In the genomic region with DNA sequence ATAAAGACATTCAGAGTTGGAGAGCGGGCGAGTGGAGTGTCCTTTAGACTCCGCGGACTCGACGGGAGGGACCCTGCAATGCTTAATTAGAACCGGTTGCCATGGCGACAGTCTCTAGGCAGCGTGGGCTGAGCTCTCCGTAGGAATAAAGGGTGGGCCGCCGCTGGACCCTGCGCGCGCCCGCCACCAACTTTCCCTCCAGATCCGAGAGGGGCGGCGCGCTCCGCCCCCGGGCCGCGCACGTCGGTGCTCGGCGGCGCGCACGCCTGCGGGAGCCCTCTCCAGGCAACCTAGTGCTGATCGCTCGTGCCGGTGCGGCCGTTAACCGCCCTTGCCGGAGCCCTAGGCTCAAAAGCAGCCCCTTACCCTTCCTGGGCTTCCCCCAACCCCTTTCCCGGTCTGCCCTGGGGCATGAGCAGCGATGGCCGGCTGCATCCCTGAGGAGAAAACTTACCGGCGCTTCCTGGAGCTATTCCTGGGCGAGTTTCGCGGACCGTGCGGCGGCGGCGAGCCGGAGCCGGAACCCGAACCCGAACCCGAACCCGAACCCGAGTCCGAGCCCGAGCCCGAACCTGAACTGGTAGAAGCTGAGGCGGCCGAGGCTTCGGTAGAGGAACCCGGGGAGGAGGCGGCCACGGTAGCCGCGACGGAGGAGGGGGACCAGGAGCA, we compare ENCODE assay signal across 8 cellular contexts. TPM values are rescaled to one million over a fixed set of nuclear protein-coding genes. Genes with fewer than 3 reads are reported as not detected.
DNase-seq lines count a peak whose midpoint lies in the region; ATAC-seq and TF ChIP-seq lines count a peak whose summit lies in the region.

A gene (plus strand): TSS at position 278 of the 669 bp plus-strand sequence.

- H3K36me3 ChIP-seq in hepatocyte (replicated peaks; ENCODE audit: insufficient read depth, low read depth) (no peaks in the 10 kb centered on the region), psoas muscle (ENCODE audit: insufficient read depth in 1 of 2, low read depth in 1 of 2) (no peaks in the 10 kb centered on the region)

- WGBS in hepatocyte (ENCODE audit: low lambda C conversion rate, missing lambda C conversion rate), result 1% methylated on average over 71 of the region's 71 CpGs
- 1% methylated on average over 64 to 71 of the region's 71 CpGs for WGBS in psoas muscle, 3 donors

- H3K9me3 ChIP-seq in hepatocyte (ENCODE audit: low read depth) (no peaks in the 10 kb centered on the region), psoas muscle (no peaks in the 10 kb centered on the region)

- TF ChIP-seq CTCF in GM10266 (IDR thresholded peaks at IDR 0.05; ENCODE audit: control insufficient read depth, insufficient read depth, low read depth, missing control alignments), result no peak
- TF ChIP-seq CTCF in hepatocyte (IDR thresholded peaks at IDR 0.05; ENCODE audit: poor library complexity), result no peak
- TF ChIP-seq CTCF in psoas muscle (IDR thresholded peaks at IDR 0.05), result no peak

- H4K20me1 ChIP-seq in hepatocyte (ENCODE audit: insufficient read depth, poor library complexity, severe bottlenecking), result no peaks in the 10 kb centered on the region

- H3K4me1 ChIP-seq in hepatocyte (ENCODE audit: insufficient read depth) (peaks cover 5% of the 10 kb centered on the region), psoas muscle (no peaks in the 10 kb centered on the region)

- H3K27me3 ChIP-seq in hepatocyte (peaks cover 65% of the 10 kb centered on the region), psoas muscle (ENCODE audit: insufficient read depth in 3 of 3, low read length in 2 of 3) (peaks cover 6 to 75% (median 19%) of the 10 kb centered on the region in 3 donors)

- DNase-seq in GM10266 (ENCODE audit: extremely low spot score) (peak; percentile 88), NCI-H1092 (lab: John Stamatoyannopoulos, UW) (peak; percentile 89), SKM-1 (lab: John Stamatoyannopoulos, UW; ENCODE audit: unreplicated experiment) (peak; percentile 42), amygdala (lab: John Stamatoyannopoulos, UW) (peak in 41 of 56 donors; percentile 12 to 77 (median 37)), hepatocyte (ENCODE audit: low spot score) (peak; percentile 76), psoas muscle (peak; percentile 32 to 55)

- H2AFZ ChIP-seq in hepatocyte, result peak within 1 kb of the TSS; percentile 94

- peak within 1 kb of the TSS; percentile 99 for H3K4me2 ChIP-seq in hepatocyte

- no peaks in the 10 kb centered on the region for H3K9me2 ChIP-seq in hepatocyte (replicated peaks; ENCODE audit: insufficient read depth)

- H3K27ac ChIP-seq in hepatocyte (no peak within 1 kb of the TSS), psoas muscle (no peak within 1 kb of the TSS)

- H3K4me3 ChIP-seq in hepatocyte, result peak within 1 kb of the TSS; percentile 79
- peak within 1 kb of the TSS; percentile 62 for H3K4me3 ChIP-seq in psoas muscle

- intact Hi-C loops in psoas muscle (cut with DNase I), result no loop called here

- ATAC-seq in psoas muscle, result peak in 1 of 4 donors; percentile 40
- no peak for ATAC-seq in GM18870 (IDR thresholded peaks at IDR 0.05; ENCODE audit: unreplicated experiment)
- no peak for ATAC-seq in HG02870 (IDR thresholded peaks at IDR 0.05; ENCODE audit: unreplicated experiment)

- H3K79me2 ChIP-seq in hepatocyte, result no peaks in the 10 kb centered on the region

RNA-seq across cellular contexts. Expression of the gene that starts here (rescaled TPM):
- total RNA-seq in hepatocyte, result 0.77 and 0.80 TPM in 2 replicates
- polyA plus RNA-seq in hepatocyte, result 0.42 TPM in 1 of 2 replicates, not detected in the other
- total RNA-seq in psoas muscle, result under 1 TPM in 2 of 4 donors, not detected in 2; 0.18 to 0.24 TPM
- under 1 TPM in 2 of 3 donors, not detected in 1; 0.01 to 0.03 TPM for polyA plus RNA-seq in psoas muscle

Comparison
In these comparisons a context has a peak if more than half of its experiments do, and no peak if none do; other contexts are left out.
1. Peak in DNase-seq, H3K4me3 ChIP-seq and H3K4me2 ChIP-seq in hepatocyte; RNA of the gene not detected or under 1 TPM.
2. Peak in DNase-seq and H3K4me3 ChIP-seq in psoas muscle; RNA of the gene not detected or under 1 TPM.
3. DNase-seq: peak in every context shown above with its lines; median percentile 89 in NCI-H1092; 88 in GM10266; 76 in hepatocyte; 44 in psoas muscle; 42 in SKM-1; 37 in amygdala.